Comparison of ENCODE assay signal across 19 cellular contexts in the genomic region with DNA sequence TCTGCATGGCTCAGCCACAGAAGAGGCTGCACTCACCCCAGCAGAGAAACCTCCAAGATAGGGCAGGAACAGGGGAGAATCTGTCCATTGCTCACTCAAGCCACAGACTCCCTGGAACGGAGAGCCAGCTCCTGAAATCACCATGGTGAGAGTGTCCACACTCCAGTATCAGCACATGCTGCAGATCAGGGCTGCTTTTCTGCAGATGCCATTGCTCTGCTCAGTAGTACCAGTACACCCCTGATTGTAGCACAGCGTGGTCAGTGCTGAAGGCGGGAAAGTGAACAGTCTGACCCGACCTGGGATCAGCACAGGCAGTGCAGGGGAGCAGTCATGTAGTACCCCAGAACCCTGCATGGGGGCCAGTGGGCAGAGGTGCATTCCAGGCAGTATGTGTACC.
"Had no signal": no experiment of that assay in that cellular context is flagged by ENCODE, and none has a peak within 500 bp of the region (broad histone marks: within the 10 kb centered on the region; RNA-seq: fewer than 3 reads in every experiment).

No MANE protein-coding gene starts in this region.

- H3K9me3 ChIP-seq: prostate gland, thyroid gland had no signal

- H3K4me3 ChIP-seq: coronary artery, lower lobe of right lung, prostate gland, right atrium auricular region, smooth muscle cell, stomach, thyroid gland had no signal

- ATAC-seq: left ventricle myocardium superior, sciatic nerve had no signal

- DNase-seq: dermis blood vessel endothelial cell; effector memory CD4-positive, alpha-beta T cell; hypothalamus; immature natural killer cell; left ventricle myocardium superior; lower lobe of right lung; natural killer cell; stimulated activated CD4-positive, alpha-beta T cell treated with anti-CD3 and anti-CD28 coated beads, Interleukin-12 subunit alpha, Interleukin-12 subunit beta, amount 100 ng/mL, for 4 hours; stimulated activated CD4-positive, alpha-beta T cell treated with anti-CD3 and anti-CD28 coated beads, Interleukin-1b, Interleukin-23, amount 100 ng/mL, for 48 hours; stimulated activated CD4-positive, alpha-beta T cell treated with anti-CD3 and anti-CD28 coated beads, Interleukin-4, amount 100 ng/mL, for 1 hour; stimulated activated naive B cell treated with anti-CD40 and anti-IgM and Interleukin-4, amounts not matched to agents 10 μg/mL and 1 μg/mL and 100 μg/mL, for 72 hours; stomach; thyroid gland; trophoblast cell had no signal

- H3K36me3 ChIP-seq: lower lobe of right lung, prostate gland, right atrium auricular region, stomach, thyroid gland had no signal

- H3K27ac ChIP-seq: coronary artery, lower lobe of right lung, prostate gland, right atrium auricular region, stomach, thyroid gland had no signal

- H3K4me2 ChIP-seq: smooth muscle cell had no signal

- H3K27me3 ChIP-seq: right atrium auricular region, thyroid gland had no signal

- H3K4me1 ChIP-seq: lower lobe of right lung, prostate gland, right atrium auricular region, stomach, thyroid gland had no signal
